ENCODE assay signal across 27 cellular contexts in the genomic region with DNA sequence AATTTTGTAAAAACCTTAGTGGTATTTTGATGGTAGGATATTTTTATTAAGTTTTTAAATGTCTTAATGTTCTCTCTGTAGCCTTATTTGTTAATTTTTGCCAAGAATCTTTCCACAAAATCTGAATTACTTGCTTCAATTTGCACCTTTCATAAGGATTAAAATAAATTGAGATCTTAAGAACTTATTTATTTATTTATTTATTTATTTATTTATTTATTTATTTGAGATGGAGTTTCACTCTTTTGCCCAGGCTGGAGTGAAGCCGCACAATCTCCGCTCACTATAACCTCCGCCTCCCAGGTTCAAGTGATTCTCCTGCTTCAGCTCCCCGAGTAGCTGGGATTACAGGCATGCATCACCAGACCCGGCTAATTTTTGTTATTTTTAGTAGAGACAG.
"Had no signal": no experiment of that assay in that cellular context is flagged by ENCODE, and none has a peak within 500 bp of the region (broad histone marks: within the 10 kb centered on the region; RNA-seq: fewer than 3 reads in every experiment).

No MANE protein-coding gene starts in this region.

- DNase-seq: stimulated activated CD4-positive, alpha-beta T cell treated with anti-CD3 and anti-CD28 coated beads, Interleukin-2, amount 100 ng/mL, for 48 hours; stimulated activated CD4-positive, alpha-beta T cell treated with anti-CD3 and anti-CD28 coated beads, Interleukin-4, amount 100 ng/mL, for 1 hour; stimulated activated CD4-positive, alpha-beta T cell treated with anti-CD3 and anti-CD28 coated beads, Interleukin-4, amount 100 ng/mL, for 24 hours; stimulated activated CD4-positive, alpha-beta T cell treated with anti-CD3 and anti-CD28 coated beads, Interleukin-4, amount 100 ng/mL, for 4 hours; stimulated activated CD8-positive, alpha-beta memory T cell treated with anti-CD3 and anti-CD28 coated beads, Interleukin-4, amount 100 ng/mL, for 48 hours; stimulated activated naive B cell treated with anti-CD40 and anti-IgM and Interleukin-4, amounts not matched to agents 10 μg/mL and 1 μg/mL and 100 μg/mL, for 72 hours; stimulated activated naive CD4-positive, alpha-beta T cell; stimulated activated naive CD4-positive, alpha-beta T cell treated with Interleukin-2 at 50 U/mL for 16 hours; stimulated activated naive CD8-positive, alpha-beta T cell treated with anti-CD3 and anti-CD28 coated beads, Interleukin-15, amount 100 ng/mL, for 72 hours; stimulated activated naive CD8-positive, alpha-beta T cell treated with anti-CD3 and anti-CD28 coated beads, Interleukin-15, Interleukin-2, amounts not matched to agents 100 U/mL and 50 U/mL, for 24 hours; stomach; substantia nigra; testis; thyroid gland; tibial artery; transverse colon; trophoblast cell; upper lobe of left lung; upper lobe of right lung; uterus had no signal

- H3K4me3 ChIP-seq: stomach, suprapubic skin, testis, thoracic aorta, thyroid gland, tibial artery, tibial nerve, transverse colon, upper lobe of left lung, upper lobe of right lung, uterus, vagina had no signal

- ATAC-seq: stimulated activated effector memory CD8-positive, alpha-beta T cell treated with anti-CD3 and anti-CD28 coated beads, Interleukin-12 subunit alpha, Interleukin-12 subunit beta, amount 100 ng/mL, for 72 hours; stimulated activated memory B cell treated with anti-CD40 and anti-IgM and Interleukin-4, amounts not matched to agents 10 μg/mL and 1 μg/mL and 100 μg/mL, for 72 hours; stimulated activated naive B cell treated with anti-CD40 and anti-IgM and Interleukin-4, amounts not matched to agents 10 μg/mL and 1 μg/mL and 100 μg/mL, for 72 hours; stimulated activated naive CD8-positive, alpha-beta T cell treated with anti-CD3 and anti-CD28 coated beads, Interleukin-15, amount 100 ng/mL, for 72 hours; stimulated activated naive CD8-positive, alpha-beta T cell treated with anti-CD3 and anti-CD28 coated beads, Interleukin-15, Interleukin-2, amounts not matched to agents 100 U/mL and 50 U/mL, for 24 hours; upper lobe of right lung had no signal

- H3K36me3 ChIP-seq: stomach, suprapubic skin, thoracic aorta, thyroid gland, tibial artery, tibial nerve, transverse colon, upper lobe of left lung, upper lobe of right lung, uterus, vagina had no signal

- H3K27ac ChIP-seq: stomach, suprapubic skin, testis, thoracic aorta, thyroid gland, tibial artery, tibial nerve, transverse colon, upper lobe of left lung, upper lobe of right lung, uterus, vagina had no signal

- H3K4me1 ChIP-seq: suprapubic skin, testis, upper lobe of right lung, uterus, vagina had no signal

- FAIRE-seq: urothelium cell line had no signal

- H3K27me3 ChIP-seq: stomach, suprapubic skin, testis, thyroid gland, tibial artery, tibial nerve, transverse colon, upper lobe of left lung, upper lobe of right lung, uterus, vagina had no signal

- H3K9me3 ChIP-seq: stomach, suprapubic skin, testis, thoracic aorta, thyroid gland, tibial artery, tibial nerve, transverse colon, upper lobe of left lung, upper lobe of right lung, uterus, vagina had no signal
